1 cellular context compared by ENCODE assay signal in the genomic region with DNA sequence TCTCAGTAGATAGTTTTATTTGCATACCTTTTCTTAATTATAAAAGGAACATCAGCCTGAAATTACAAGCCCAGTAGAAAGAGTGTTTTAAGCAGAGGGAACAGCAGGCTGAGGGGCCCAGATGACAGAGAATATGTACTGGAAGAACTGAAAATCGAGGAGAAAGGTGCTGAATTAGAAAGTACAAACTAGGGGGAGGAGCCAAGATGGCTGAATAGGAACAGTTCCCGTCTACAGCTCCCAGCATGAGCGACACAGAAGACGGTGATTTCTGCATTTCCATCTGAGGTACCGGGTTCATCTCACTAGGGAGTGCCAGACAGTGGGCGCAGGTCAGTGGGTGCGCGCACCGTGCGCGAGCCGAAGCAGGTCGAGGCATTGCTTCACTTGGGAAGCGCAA.
TF ChIP-seq lines count a peak whose summit lies in the region.

No MANE protein-coding gene starts in this region.

TF ChIP-seq in SK-N-SH, 30 proteins besides CTCF, POLR2A, EP300 and RAD21:
- TF ChIP-seq YY1 (IDR thresholded peaks at IDR 0.05; ENCODE audit: low read depth), result 0 out of 2 replicates have a peak, but pooled peaks have one; percentile 45
TF ChIP-seq in SK-N-SH: peak in this region for 1; not testable (repeated sequence) for 29.
